13 cellular contexts compared by ENCODE assay signal in genomic region chr3:160010578-160010977, GRCh38. TPM values are rescaled to one million over a fixed set of nuclear protein-coding genes. Genes with fewer than 3 reads are reported as not detected.
DNase-seq lines count a peak whose midpoint lies in the region; ATAC-seq and TF ChIP-seq lines count a peak whose summit lies in the region.
"Had no signal": no experiment of that assay in that cellular context is flagged by ENCODE, and none has a peak within 500 bp of the region (broad histone marks: within the 10 kb centered on the region; RNA-seq: fewer than 3 reads in every experiment).

No MANE protein-coding gene starts in this region.

- no peaks in the 10 kb centered on the region for H3K27me3 Mint-ChIP-seq in activated CD8-positive, alpha-beta T cell treated with anti-CD3 and anti-CD28 coated beads, Interleukin-2, amount 10 ng/mL, durations not matched to agents 7 days and 5 days (ENCODE audit: low read depth)
- H3K27me3 Mint-ChIP-seq in endothelial cell (ENCODE audit: unreplicated experiment), result no peaks in the 10 kb centered on the region

- CTCF ChIA-PET in activated CD8-positive, alpha-beta T cell treated with anti-CD3 and anti-CD28 coated beads, Interleukin-2, amount 10 ng/mL, durations not matched to agents 7 days and 5 days (lab: Charles Lee), result interaction anchor here (2.0 kb wide), 1 partner anchor 22 kb away, joined by 13 read pairs; the partner anchor contains the start of gene IL12A

- H3K36me3 Mint-ChIP-seq in activated CD8-positive, alpha-beta T cell treated with anti-CD3 and anti-CD28 coated beads, Interleukin-2, amount 10 ng/mL, durations not matched to agents 7 days and 5 days (ENCODE audit: low read depth), result no peaks in the 10 kb centered on the region
- no peaks in the 10 kb centered on the region for H3K36me3 Mint-ChIP-seq in endothelial cell (ENCODE audit: low read depth, unreplicated experiment)

- DNase-seq in GM13977 (ENCODE audit: low spot score), result peak; percentile 62
- no peak for DNase-seq in activated CD8-positive, alpha-beta T cell treated with anti-CD3 and anti-CD28 coated beads, Interleukin-2, amount 10 ng/mL, durations not matched to agents 7 days and 5 days
- DNase-seq in ecto neural progenitor cell (ENCODE audit: low spot score), result no peak
- DNase-seq in endothelial cell (ENCODE audit: low spot score), result no peak
- DNase-seq in T-helper 9 cell, result no peak
- DNase-seq: activated CD8-positive, alpha-beta memory T cell treated with anti-CD3 and anti-CD28 coated beads, Interleukin-2, amount 50 U/mL, for 4 hours; right lobe of liver; T-helper 17 cell; trophoblast cell had no signal

- TF ChIP-seq CTCF in GM13977 (IDR thresholded peaks at IDR 0.05; ENCODE audit: extremely low read depth, insufficient read depth, missing control alignments) (no peak), endothelial cell (IDR thresholded peaks at IDR 0.05; ENCODE audit: unreplicated experiment) (no peak)

- POLR2A ChIA-PET in activated CD8-positive, alpha-beta T cell treated with anti-CD3 and anti-CD28 coated beads, Interleukin-2, amount 10 ng/mL, durations not matched to agents 7 days and 5 days (lab: Charles Lee), result no interaction called here

- ATAC-seq in GM19452 (IDR thresholded peaks at IDR 0.05; ENCODE audit: unreplicated experiment) (peak; percentile 52), HG02852 (IDR thresholded peaks at IDR 0.05; ENCODE audit: unreplicated experiment) (peak; percentile 74), HG03469 (IDR thresholded peaks at IDR 0.05; ENCODE audit: unreplicated experiment) (peak; percentile 45)
- no peak for ATAC-seq in activated CD8-positive, alpha-beta T cell treated with anti-CD3 and anti-CD28 coated beads, Interleukin-2, amount 10 ng/mL, durations not matched to agents 7 days and 5 days
- ATAC-seq: HCT116, right lobe of liver, T-helper 17 cell had no signal

- H3K4me1 Mint-ChIP-seq in activated CD8-positive, alpha-beta T cell treated with anti-CD3 and anti-CD28 coated beads, Interleukin-2, amount 10 ng/mL, durations not matched to agents 7 days and 5 days (ENCODE audit: low read depth), result peaks cover 8% of the 10 kb centered on the region
- peaks cover 9% of the 10 kb centered on the region for H3K4me1 Mint-ChIP-seq in endothelial cell (ENCODE audit: unreplicated experiment)

- H3K27ac Mint-ChIP-seq in activated CD8-positive, alpha-beta T cell treated with anti-CD3 and anti-CD28 coated beads, Interleukin-2, amount 10 ng/mL, durations not matched to agents 7 days and 5 days, result no peak overlapping the region
- no peak overlapping the region for H3K27ac Mint-ChIP-seq in endothelial cell (ENCODE audit: unreplicated experiment)
- H3K27ac Mint-ChIP-seq: T-helper 17 cell had no signal

- in situ Hi-C loops in GM13977 (cut with MboI; ENCODE audit: low pct_unique_long_range_greater_than_20kb, low sequenced_read_pairs, unreplicated experiment), result no loop called here

- H3K9me3 Mint-ChIP-seq in activated CD8-positive, alpha-beta T cell treated with anti-CD3 and anti-CD28 coated beads, Interleukin-2, amount 10 ng/mL, durations not matched to agents 7 days and 5 days (ENCODE audit: insufficient read depth), result no peaks in the 10 kb centered on the region
- no peaks in the 10 kb centered on the region for H3K9me3 Mint-ChIP-seq in endothelial cell (ENCODE audit: unreplicated experiment)

- no peak overlapping the region for H3K4me3 Mint-ChIP-seq in activated CD8-positive, alpha-beta T cell treated with anti-CD3 and anti-CD28 coated beads, Interleukin-2, amount 10 ng/mL, durations not matched to agents 7 days and 5 days
- H3K4me3 Mint-ChIP-seq in endothelial cell (ENCODE audit: unreplicated experiment), result no peak overlapping the region
- H3K4me3 Mint-ChIP-seq: T-helper 17 cell had no signal

RNA-seq across cellular contexts. Expression of gene IL12A, which starts 21.9 kb away (rescaled TPM):
- total RNA-seq in activated CD8-positive, alpha-beta T cell treated with anti-CD3 and anti-CD28 coated beads, Interleukin-2, amount 10 ng/mL, durations not matched to agents 7 days and 5 days, result not detected
- 0.67 TPM for total RNA-seq in endothelial cell (ENCODE audit: unreplicated experiment)
